ENCODE assay signal across 8 cellular contexts in genomic region chr17:63774141-63774981, GRCh38. TPM values are rescaled to one million over a fixed set of nuclear protein-coding genes. Genes with fewer than 3 reads are reported as not detected.
DNase-seq lines count a peak whose midpoint lies in the region; ATAC-seq and TF ChIP-seq lines count a peak whose summit lies in the region.

DDX42 (plus strand) TSS chr17:63774170; CDS start chr17:63787050, 12,880 bp downstream.

- intact Hi-C loops in PC-9 (cut with micrococcal nuclease; ENCODE audit: unreplicated experiment): loop anchor here (2.0 kb wide), 2 partner anchors 52 to 68 kb away; partner anchors contain the start of genes FTSJ3, PSMC5 and SMARCD2
- intact Hi-C loops in heart right ventricle (cut with DNase I): loop anchor here in 3 of 10 donors (5.0 to 10.0 kb wide), 2 partner anchors 50 to 68 kb away; partner anchors contain the start of genes FTSJ3 (in 2 of the 3), PSMC5 (in 2 of the 3) and SMARCD2 (in 1 of the 3)

- TF ChIP-seq CTCF in PC-9 (conservative IDR thresholded peaks at IDR 0.05): no peak
- TF ChIP-seq CTCF in heart right ventricle (IDR thresholded peaks at IDR 0.05): peak in 5 of 9 donors; percentile 4 to 31 (median 26)
- TF ChIP-seq CTCF in progenitor cell of endocrine pancreas (IDR thresholded peaks at IDR 0.05; ENCODE audit: unreplicated experiment): peak; percentile 44

- peaks cover 4% of the 10 kb centered on the region for H3K36me3 Mint-ChIP-seq in progenitor cell of endocrine pancreas (ENCODE audit: insufficient read depth)

- H3K9me3 Mint-ChIP-seq in progenitor cell of endocrine pancreas (ENCODE audit: low read depth): no peaks in the 10 kb centered on the region

- H3K4me2 ChIP-seq in PC-9: peak within 1 kb of the TSS; percentile 90

- H3K9ac ChIP-seq in adipocyte (ENCODE audit: low read length): peak within 1 kb of the TSS; percentile 99

- H3K9me2 ChIP-seq in PC-9 (ENCODE audit: insufficient read depth): no peaks in the 10 kb centered on the region

- H3K4me1 ChIP-seq in PC-9 (replicated peaks; ENCODE audit: insufficient read depth): peaks cover 58% of the 10 kb centered on the region
- peaks cover 26% of the 10 kb centered on the region for H3K4me1 ChIP-seq in adipocyte (ENCODE audit: control insufficient read depth, insufficient read depth, low read length)
- H3K4me1 ChIP-seq in heart right ventricle: peaks cover 0 to 73% (median 65%) of the 10 kb centered on the region in 9 donors

- H3F3A ChIP-seq in PC-9 (ENCODE audit: insufficient read depth, low read depth): peaks cover 36% of the 10 kb centered on the region

- H3K4me1 Mint-ChIP-seq in progenitor cell of endocrine pancreas (ENCODE audit: low read depth): peaks cover 21% of the 10 kb centered on the region

- H3K4me3 ChIP-seq in PC-9 (peak within 1 kb of the TSS; percentile 80), adipocyte (ENCODE audit: low read length) (peak within 1 kb of the TSS; percentile 98), heart right ventricle (peak within 1 kb of the TSS; percentile 67 to 99 (median 92))

- no peaks in the 10 kb centered on the region for H3K27me3 Mint-ChIP-seq in progenitor cell of endocrine pancreas

- H3K27ac Mint-ChIP-seq in progenitor cell of endocrine pancreas: peak within 1 kb of the TSS; percentile 100

- DNase-seq in SKM-1 treated with dmso at 0.1 percent for 144 hours (lab: John Stamatoyannopoulos, UW; ENCODE audit: unreplicated experiment): peak; percentile 38
- no peak for DNase-seq in SKM-1 (lab: John Stamatoyannopoulos, UW; ENCODE audit: unreplicated experiment)
- peak in 1 of 2 experiments; percentile 90 for DNase-seq in PC-9
- DNase-seq in adipocyte (ENCODE audit: low read depth): peak; percentile 77
- DNase-seq in heart right ventricle: peak; percentile 90 to 92
- DNase-seq in progenitor cell of endocrine pancreas (ENCODE audit: low spot score, unreplicated experiment): peak; percentile 84
- no peak for DNase-seq in superior temporal gyrus (ENCODE audit: extremely low spot score)

- peak within 1 kb of the TSS; percentile 96 for H3K27ac ChIP-seq in PC-9
- H3K27ac ChIP-seq in heart right ventricle: peak within 1 kb of the TSS; percentile 81 to 99 (median 96)

- POLR2A ChIA-PET in PC-9 (lab: Charles Lee; ENCODE audit: unreplicated experiment): interaction anchor here (0.5 to 1.7 kb wide), 10 partner anchors 13 to 982 kb away, joined by 3 to 32 read pairs (median 14); partner anchors contain the start of gene MAP3K3

- no peaks in the 10 kb centered on the region for H3K27me3 ChIP-seq in PC-9 (ENCODE audit: insufficient read depth, low read depth)
- H3K27me3 ChIP-seq in adipocyte (replicated peaks; ENCODE audit: control insufficient read depth, insufficient read depth, low read length): no peaks in the 10 kb centered on the region
- H3K27me3 ChIP-seq in heart right ventricle: no peaks in the 10 kb centered on the region

- peak within 1 kb of the TSS; percentile 98 for H3K4me3 Mint-ChIP-seq in progenitor cell of endocrine pancreas (ENCODE audit: low read depth)

- H4K20me1 ChIP-seq in PC-9 (ENCODE audit: insufficient read depth): peaks cover 40% of the 10 kb centered on the region

- 0% methylated on average over 62 to 67 of the region's 67 CpGs for WGBS in heart right ventricle, 2 donors

- peaks cover 92% of the 10 kb centered on the region for H3K79me2 ChIP-seq in PC-9 (ENCODE audit: low read depth)

- ATAC-seq in HG03159 (IDR thresholded peaks at IDR 0.05; ENCODE audit: unreplicated experiment) (peak; percentile 10), heart right ventricle (peak in 7 of 8 donors; percentile 2 to 37 (median 6))

- no peaks in the 10 kb centered on the region for H3K9me3 ChIP-seq in PC-9 (ENCODE audit: insufficient read depth, low read depth)
- no peaks in the 10 kb centered on the region for H3K9me3 ChIP-seq in adipocyte (ENCODE audit: control insufficient read depth, low read length)
- H3K9me3 ChIP-seq in heart right ventricle: no peaks in the 10 kb centered on the region

- CTCF ChIA-PET in PC-9 (lab: Charles Lee): interaction anchor here (0.6 kb wide), 1 partner anchor 999 kb away, joined by 6 read pairs; no protein-coding TSS in a partner anchor

- no TSS peak for BruUV-seq in PC-9 (replicated peaks; lab: Mats Ljungman, UMichigan)

- peak within 1 kb of the TSS; percentile 88 for H2AFZ ChIP-seq in PC-9

- H3K36me3 ChIP-seq in PC-9 (ENCODE audit: low read depth) (peaks cover 28% of the 10 kb centered on the region), adipocyte (ENCODE audit: control insufficient read depth, insufficient read depth, low read length, severe bottlenecking) (peaks cover 11% of the 10 kb centered on the region), heart right ventricle (peaks cover 0 to 47% (median 0%) of the 10 kb centered on the region in 9 donors)

RNA-seq across cellular contexts. Expression of gene DDX42, which starts in this region (rescaled TPM):
- 107 and 130 TPM in 2 replicates for total RNA-seq in PC-9 (2021)
- 10 to 100 TPM; 54.8 to 69.9 (median 65.0) TPM for total RNA-seq in heart right ventricle
- polyA plus RNA-seq in heart right ventricle: 10 to 100 TPM; 27.7 to 56.4 TPM
- 181 and 189 TPM in 2 replicates for total RNA-seq in progenitor cell of endocrine pancreas

Comparison
In these comparisons a context has a peak if more than half of its experiments do, and no peak if none do; other contexts are left out.
1. DNase-seq: peak in SKM-1 treated with dmso at 0.1 percent for 144 hours (single experiment), adipocyte (single experiment), heart right ventricle (2 of 2) and progenitor cell of endocrine pancreas (single experiment); none in SKM-1 (single experiment) and superior temporal gyrus (single experiment).
2. Peak in every context shown above with its lines, with median percentiles within 50 percentile points of each other: H3K4me3 ChIP-seq.